1 cellular context compared by ENCODE assay signal in genomic region chr22:39349506-39349966, GRCh38.
TF ChIP-seq lines count a peak whose summit lies in the region.

No MANE protein-coding gene starts in this region.

TF ChIP-seq in GM12878, 131 proteins besides CTCF, POLR2A, EP300 and RAD21:
- TF ChIP-seq JUNB (IDR thresholded peaks at IDR 0.05), result no peak
- peak; percentile 13; the same call in 1 of the 2 replicates for TF ChIP-seq EED (IDR thresholded peaks at IDR 0.05; ENCODE audit: low read depth)
- peak; percentile 27; the same call in 1 of the 2 replicates for TF ChIP-seq DPF2 (IDR thresholded peaks at IDR 0.05)
- 0 out of 2 replicates have a peak, but pooled peaks have one; percentile 4 for TF ChIP-seq GATAD2B (conservative IDR thresholded peaks at IDR 0.05; ENCODE audit: low read depth)
- 0 out of 2 replicates have a peak, but pooled peaks have one; percentile 10 for TF ChIP-seq NKRF (conservative IDR thresholded peaks at IDR 0.05)
- 0 out of 2 replicates have a peak, but pooled peaks have one; percentile 3 for TF ChIP-seq ZBTB40 (IDR thresholded peaks at IDR 0.05; ENCODE audit: borderline replicate concordance)
- TF ChIP-seq BHLHE40 (IDR thresholded peaks at IDR 0.05; ENCODE audit: borderline replicate concordance in 1 of 2, low read depth in 2 of 2, low read length in 1 of 2), result 0 out of 4 replicates have a peak, but pooled peaks of 1 of the 2 experiments have one; percentile 21
- TF ChIP-seq USF2 (IDR thresholded peaks at IDR 0.05; ENCODE audit: borderline replicate concordance, low read depth, low read length), result no peak
- 0 out of 2 replicates have a peak, but pooled peaks have one; percentile 45 for TF ChIP-seq SMARCA5 (IDR thresholded peaks at IDR 0.05)
- 0 out of 3 replicates have a peak, but pooled peaks have one; percentile 1 for TF ChIP-seq POU2F2 (IDR thresholded peaks at IDR 0.05; ENCODE audit: borderline replicate concordance, low read depth, low read length)
- TF ChIP-seq PBX3 (IDR thresholded peaks at IDR 0.05; ENCODE audit: insufficient replicate concordance, low read depth, low read length), result no peak
